ENCODE assay signal across 1 cellular context in the genomic region with DNA sequence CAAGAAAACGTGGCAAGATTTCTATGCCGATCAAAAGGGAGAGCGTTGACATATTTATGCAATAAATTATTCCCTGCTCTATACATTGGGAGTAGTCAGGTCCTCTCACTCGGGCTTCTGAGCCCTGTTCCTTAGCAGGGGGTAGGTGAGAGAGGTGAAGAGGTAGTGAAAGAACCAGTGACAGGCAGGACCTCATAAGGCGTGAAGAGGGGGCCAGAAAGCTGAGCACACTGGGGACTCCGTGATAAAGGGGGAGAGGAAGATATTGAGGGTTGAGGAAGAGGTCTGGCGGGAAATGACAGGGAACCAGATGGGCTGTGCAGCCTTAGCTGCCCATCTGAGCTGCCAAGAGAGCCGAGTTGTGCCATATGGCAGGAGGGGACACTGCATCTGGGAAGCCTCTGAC.
A peak's percentile ranks its signal among the peaks of the same experiment; 100 is the strongest.
TF ChIP-seq lines count a peak whose summit lies in the region.

No MANE protein-coding gene starts in this region.

TF ChIP-seq in HEK293, 187 proteins besides CTCF, POLR2A, EP300 and RAD21 (continued from another document):
- TF ChIP-seq ZNF366 (tag by site-specific recombination; conservative IDR thresholded peaks at IDR 0.05) (0 out of 2 replicates have a peak, but pooled peaks have one; percentile 10), ZBTB17 (tag by site-specific recombination; IDR thresholded peaks at IDR 0.05) (peak; percentile 73), ZNF138 (tag by site-specific recombination; IDR thresholded peaks at IDR 0.05; ENCODE audit: borderline replicate concordance) (no peak), ZSCAN30 (tag by site-specific recombination; IDR thresholded peaks at IDR 0.05) (no peak)
- TF ChIP-seq, protein P1, sequence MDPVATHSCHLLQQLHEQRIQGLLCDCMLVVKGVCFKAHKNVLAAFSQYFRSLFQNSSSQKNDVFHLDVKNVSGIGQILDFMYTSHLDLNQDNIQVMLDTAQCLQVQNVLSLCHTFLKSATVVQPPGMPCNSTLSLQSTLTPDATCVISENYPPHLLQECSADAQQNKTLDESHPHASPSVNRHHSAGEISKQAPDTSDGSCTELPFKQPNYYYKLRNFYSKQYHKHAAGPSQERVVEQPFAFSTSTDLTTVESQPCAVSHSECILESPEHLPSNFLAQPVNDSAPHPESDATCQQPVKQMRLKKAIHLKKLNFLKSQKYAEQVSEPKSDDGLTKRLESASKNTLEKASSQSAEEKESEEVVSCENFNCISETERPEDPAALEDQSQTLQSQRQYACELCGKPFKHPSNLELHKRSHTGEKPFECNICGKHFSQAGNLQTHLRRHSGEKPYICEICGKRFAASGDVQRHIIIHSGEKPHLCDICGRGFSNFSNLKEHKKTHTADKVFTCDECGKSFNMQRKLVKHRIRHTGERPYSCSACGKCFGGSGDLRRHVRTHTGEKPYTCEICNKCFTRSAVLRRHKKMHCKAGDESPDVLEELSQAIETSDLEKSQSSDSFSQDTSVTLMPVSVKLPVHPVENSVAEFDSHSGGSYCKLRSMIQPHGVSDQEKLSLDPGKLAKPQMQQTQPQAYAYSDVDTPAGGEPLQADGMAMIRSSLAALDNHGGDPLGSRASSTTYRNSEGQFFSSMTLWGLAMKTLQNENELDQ (tag by site-specific recombination; IDR thresholded peaks at IDR 0.05; ENCODE audit: low read depth), result no peak
- TF ChIP-seq, protein P2, sequence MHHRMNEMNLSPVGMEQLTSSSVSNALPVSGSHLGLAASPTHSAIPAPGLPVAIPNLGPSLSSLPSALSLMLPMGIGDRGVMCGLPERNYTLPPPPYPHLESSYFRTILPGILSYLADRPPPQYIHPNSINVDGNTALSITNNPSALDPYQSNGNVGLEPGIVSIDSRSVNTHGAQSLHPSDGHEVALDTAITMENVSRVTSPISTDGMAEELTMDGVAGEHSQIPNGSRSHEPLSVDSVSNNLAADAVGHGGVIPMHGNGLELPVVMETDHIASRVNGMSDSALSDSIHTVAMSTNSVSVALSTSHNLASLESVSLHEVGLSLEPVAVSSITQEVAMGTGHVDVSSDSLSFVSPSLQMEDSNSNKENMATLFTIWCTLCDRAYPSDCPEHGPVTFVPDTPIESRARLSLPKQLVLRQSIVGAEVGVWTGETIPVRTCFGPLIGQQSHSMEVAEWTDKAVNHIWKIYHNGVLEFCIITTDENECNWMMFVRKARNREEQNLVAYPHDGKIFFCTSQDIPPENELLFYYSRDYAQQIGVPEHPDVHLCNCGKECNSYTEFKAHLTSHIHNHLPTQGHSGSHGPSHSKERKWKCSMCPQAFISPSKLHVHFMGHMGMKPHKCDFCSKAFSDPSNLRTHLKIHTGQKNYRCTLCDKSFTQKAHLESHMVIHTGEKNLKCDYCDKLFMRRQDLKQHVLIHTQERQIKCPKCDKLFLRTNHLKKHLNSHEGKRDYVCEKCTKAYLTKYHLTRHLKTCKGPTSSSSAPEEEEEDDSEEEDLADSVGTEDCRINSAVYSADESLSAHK (tag by site-specific recombination; IDR thresholded peaks at IDR 0.05), result no peak
